ENCODE assay signal across 1 cellular context in genomic region chr2:216616083-216616678, GRCh38.
A peak's percentile ranks its signal among the peaks of the same experiment; 100 is the strongest.
TF ChIP-seq lines count a peak whose summit lies in the region.

No MANE protein-coding gene starts in this region.

TF ChIP-seq in HepG2, 621 proteins besides CTCF, POLR2A, EP300 and RAD21 (continued from another document and continues in another):
- TF ChIP-seq HCFC1 (IDR thresholded peaks at IDR 0.05; ENCODE audit: low read depth, low read length) (no peak), TRIM22 (IDR thresholded peaks at IDR 0.05) (no peak), ERF (CRISPR knock-in tag; IDR thresholded peaks at IDR 0.05) (no peak), NONO (IDR thresholded peaks at IDR 0.05) (no peak), NONO (CRISPR knock-in tag; conservative IDR thresholded peaks at IDR 0.05) (no peak), RELA (CRISPR knock-in tag; IDR thresholded peaks at IDR 0.05) (no peak), ZNF691 (CRISPR knock-in tag; IDR thresholded peaks at IDR 0.05; ENCODE audit: borderline replicate concordance, low read depth) (no peak), ZNF558 (CRISPR knock-in tag; IDR thresholded peaks at IDR 0.05; ENCODE audit: borderline replicate concordance) (no peak), PHB2 (IDR thresholded peaks at IDR 0.05; ENCODE audit: partially characterized antibody) (no peak), HMG20A (CRISPR knock-in tag; IDR thresholded peaks at IDR 0.05; ENCODE audit: borderline replicate concordance) (no peak), THAP9 (CRISPR knock-in tag; IDR thresholded peaks at IDR 0.05; ENCODE audit: borderline replicate concordance) (no peak), ZNF333 (CRISPR knock-in tag; IDR thresholded peaks at IDR 0.05; ENCODE audit: borderline replicate concordance) (no peak), DMTF1 (CRISPR knock-in tag; IDR thresholded peaks at IDR 0.05) (no peak), SP5 (CRISPR knock-in tag; IDR thresholded peaks at IDR 0.05; ENCODE audit: borderline replicate concordance, low read depth) (no peak), ARNT (IDR thresholded peaks at IDR 0.05) (no peak), ZBTB25 (CRISPR knock-in tag; IDR thresholded peaks at IDR 0.05) (no peak), SMAD3 (CRISPR knock-in tag; IDR thresholded peaks at IDR 0.05) (no peak), ADNP (CRISPR knock-in tag; IDR thresholded peaks at IDR 0.05) (0 out of 2 replicates have a peak, but pooled peaks have one; percentile 41), CEBPG (CRISPR knock-in tag; IDR thresholded peaks at IDR 0.05) (no peak), CREM (IDR thresholded peaks at IDR 0.05) (peak; percentile 19; the same call in 1 of the 2 replicates), CREM (CRISPR knock-in tag; IDR thresholded peaks at IDR 0.05) (no peak), GTF3A (CRISPR knock-in tag; conservative IDR thresholded peaks at IDR 0.05) (no peak), NR2C2 (CRISPR knock-in tag; IDR thresholded peaks at IDR 0.05; ENCODE audit: borderline replicate concordance) (no peak), ZNF24 (IDR thresholded peaks at IDR 0.05) (no peak), PAXIP1 (CRISPR knock-in tag; conservative IDR thresholded peaks at IDR 0.05) (peak; percentile 64), BRCA1 (CRISPR knock-in tag; IDR thresholded peaks at IDR 0.05) (0 out of 2 replicates have a peak, but pooled peaks have one; percentile 28), ZKSCAN1 (IDR thresholded peaks at IDR 0.05; ENCODE audit: low read length) (no peak), ZNF256 (CRISPR knock-in tag; conservative IDR thresholded peaks at IDR 0.05) (no peak), NFIB (CRISPR knock-in tag; IDR thresholded peaks at IDR 0.05; ENCODE audit: borderline replicate concordance) (no peak), KLF6 (CRISPR knock-in tag; IDR thresholded peaks at IDR 0.05) (no peak), RBAK (CRISPR knock-in tag; IDR thresholded peaks at IDR 0.05) (no peak), ZNF709 (CRISPR knock-in tag; IDR thresholded peaks at IDR 0.05) (no peak), KDM2A (CRISPR knock-in tag; IDR thresholded peaks at IDR 0.05; ENCODE audit: borderline replicate concordance, low read depth) (no peak), ZBTB40 (IDR thresholded peaks at IDR 0.05) (no peak), ZBTB40 (CRISPR knock-in tag; IDR thresholded peaks at IDR 0.05) (no peak), HOMEZ (CRISPR knock-in tag; IDR thresholded peaks at IDR 0.05; ENCODE audit: low read depth) (no peak)
